Comparison of ENCODE assay signal across 1 cellular context in the genomic region with DNA sequence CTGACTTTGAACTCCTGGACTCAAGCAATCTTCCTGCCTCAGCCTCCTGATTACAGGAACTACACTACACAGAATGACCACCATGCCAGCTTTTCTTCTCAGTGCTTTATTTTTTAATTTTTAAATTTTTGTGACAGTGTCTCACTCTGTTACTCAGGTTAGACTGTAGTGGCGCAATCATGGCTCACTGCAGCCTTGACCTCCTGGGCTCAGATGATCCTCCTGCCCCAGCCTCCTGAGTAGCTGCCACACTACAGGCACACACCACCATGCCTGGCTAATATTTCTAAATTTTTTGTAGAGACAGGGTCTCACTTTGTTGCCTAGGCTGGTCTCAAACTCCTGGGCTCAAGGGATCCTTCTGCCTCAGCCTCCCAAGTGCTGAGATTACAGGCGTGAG.
TF ChIP-seq lines count a peak whose summit lies in the region.

No MANE protein-coding gene starts in this region.

TF ChIP-seq in IMR-90, 13 proteins besides CTCF, POLR2A, EP300 and RAD21:
- TF ChIP-seq CEBPB (IDR thresholded peaks at IDR 0.05; ENCODE audit: low read depth, low read length): peak; percentile 35; the same call in 1 of the 2 replicates
